ENCODE assay signal across 34 cellular contexts in genomic region chr11:132555617-132556016, GRCh38.
"Had no signal": no experiment of that assay in that cellular context is flagged by ENCODE, and none has a peak within 500 bp of the region (broad histone marks: within the 10 kb centered on the region; RNA-seq: fewer than 3 reads in every experiment).

No MANE protein-coding gene starts in this region.

- H3K36me3 ChIP-seq: MG63 had no signal

- H3K9me3 ChIP-seq: MG63 had no signal

- H3K27me3 ChIP-seq: MG63 had no signal

- DNase-seq: Karpas-422, MG63, MM.1S, NCI-H1048, NCI-H1092, NCI-H1092 treated with DMSO at 0.1 percent for 48 hours, NCI-H1105, NCI-H1105 treated with DMSO at 0.1 percent for 48 hours, NCI-H1417, NCI-H1417 treated with DMSO at 0.1 percent for 48 hours, NCI-H1436, NCI-H1436 treated with DMSO at 0.1 percent for 48 hours, NCI-H146, NCI-H1694, NCI-H1694 treated with DMSO at 0.1 percent for 48 hours, NCI-H187, NCI-H187 treated with DMSO at 0.1 percent for 48 hours, NCI-H1930, NCI-H2029, NCI-H2029 treated with DMSO at 0.1 percent for 48 hours, NCI-H2081, NCI-H2081 treated with DMSO at 0.1 percent for 48 hours, NCI-H2107, NCI-H2171, NCI-H2171 treated with DMSO at 0.1 percent for 48 hours, NCI-H2227 treated with DMSO at 0.1 percent for 48 hours, NCI-H226, NCI-H345, NCI-H446, NCI-H446 treated with DMSO at 0.1 percent for 48 hours, NCI-H510A, NCI-H510A treated with DMSO at 0.1 percent for 48 hours, NCI-H524, NCI-H524 treated with DMSO at 0.1 percent for 48 hours had no signal

- H3K4me3 ChIP-seq: MG63 had no signal
